Comparison of ENCODE assay signal across 20 cellular contexts in genomic region chr10:79449181-79450146, GRCh38. TPM values are rescaled to one million over a fixed set of nuclear protein-coding genes. Genes with fewer than 3 reads are reported as not detected.
DNase-seq lines count a peak whose midpoint lies in the region; ATAC-seq, FAIRE-seq and TF ChIP-seq lines count a peak whose summit lies in the region.
"Had no signal": no experiment of that assay in that cellular context is flagged by ENCODE, and none has a peak within 500 bp of the region (broad histone marks: within the 10 kb centered on the region; RNA-seq: fewer than 3 reads in every experiment).

No MANE protein-coding gene starts in this region.

- H3K36me3 ChIP-seq in GM23338 (ENCODE audit: insufficient read depth) (no peaks in the 10 kb centered on the region), kidney (ENCODE audit: control insufficient read depth in 1 of 2, insufficient read depth in 2 of 2, low read length in 2 of 2) (no peaks in the 10 kb centered on the region)
- H3K36me3 ChIP-seq: SJCRH30, suprapubic skin had no signal

- no peaks in the 10 kb centered on the region for H3K9me2 ChIP-seq in GM23338 (ENCODE audit: insufficient read depth)

- H3K36me3 Mint-ChIP-seq in GM23338 (ENCODE audit: low read depth): no peaks in the 10 kb centered on the region
- H3K36me3 Mint-ChIP-seq in CD14-positive monocyte: no peaks in the 10 kb centered on the region
- H3K36me3 Mint-ChIP-seq in HFFc6 (ENCODE audit: low read depth): no peaks in the 10 kb centered on the region
- H3K36me3 Mint-ChIP-seq: activated naive CD8-positive, alpha-beta T cell; naive B cell had no signal

- no peaks in the 10 kb centered on the region for H3F3A ChIP-seq in GM23338 (replicated peaks; ENCODE audit: low read depth)

- H3K79me2 ChIP-seq in GM23338 (replicated peaks; ENCODE audit: insufficient read depth): no peaks in the 10 kb centered on the region

- no peak for FAIRE-seq in kidney (lab: Jason Lieb, UNC)
- FAIRE-seq: bronchial epithelial cell, HTR-8/SVneo had no signal

- H3K4me3 Mint-ChIP-seq in GM23338: no peak overlapping the region
- H3K4me3 Mint-ChIP-seq in CD14-positive monocyte: no peak overlapping the region
- no peak overlapping the region for H3K4me3 Mint-ChIP-seq in HFFc6
- H3K4me3 Mint-ChIP-seq: activated CD4-positive, alpha-beta T cell treated with anti-CD3 and anti-CD28 coated beads, Interleukin-2, amount 10 ng/mL, durations not matched to agents 7 days and 5 days; activated naive CD8-positive, alpha-beta T cell; activated T-cell treated with anti-CD3 and anti-CD28 coated beads, Interleukin-2, amount 50 U/mL, for 4 hours had no signal

- intact Hi-C loops in kidney (cut with DNase I) (no loop called here), sciatic nerve (cut with DNase I) (no loop called here), CD14-positive monocyte (cut with micrococcal nuclease) (loop anchor here (10.0 kb wide), 2 partner anchors 165 to 205 kb away; no protein-coding TSS in a partner anchor)

- no peak overlapping the region for H2AFZ ChIP-seq in GM23338
- H2AFZ ChIP-seq: GM23248 had no signal

- peak; percentile 44 for DNase-seq in GM23338 (ENCODE audit: low spot score)
- peak; percentile 8 to 49 for DNase-seq in NCI-H526 (lab: John Stamatoyannopoulos, UW)
- peak; percentile 22 for DNase-seq in kidney
- DNase-seq in sciatic nerve (ENCODE audit: low spot score): peak; percentile 42
- no peak for DNase-seq in CD14-positive monocyte (ENCODE audit: low spot score)
- no peak for DNase-seq in HFFc6
- DNase-seq in Ammon's horn (ENCODE audit: low spot score): no peak
- DNase-seq: activated CD4-positive, alpha-beta T cell treated with anti-CD3 and anti-CD28 coated beads, Interleukin-2, amount 10 ng/mL, durations not matched to agents 7 days and 5 days; activated T-cell treated with anti-CD3 and anti-CD28 coated beads, Interleukin-2, amount 50 U/mL, for 4 hours; effector CD4-positive, alpha-beta T cell; GM23248; hippocampal formation; left colon; naive B cell; NCI-H2107 had no signal

- peaks cover 3% of the 10 kb centered on the region; the same call in 1 of the 3 replicates for H3K9me3 Mint-ChIP-seq in GM23338
- no peaks in the 10 kb centered on the region for H3K9me3 Mint-ChIP-seq in CD14-positive monocyte
- no peaks in the 10 kb centered on the region for H3K9me3 Mint-ChIP-seq in HFFc6
- H3K9me3 Mint-ChIP-seq: activated CD4-positive, alpha-beta T cell treated with anti-CD3 and anti-CD28 coated beads, Interleukin-2, amount 10 ng/mL, durations not matched to agents 7 days and 5 days; activated T-cell treated with anti-CD3 and anti-CD28 coated beads, Interleukin-2, amount 50 U/mL, for 4 hours; naive B cell had no signal

- no peaks in the 10 kb centered on the region for H4K20me1 ChIP-seq in GM23338 (replicated peaks; ENCODE audit: insufficient read depth)

- H3K9me3 ChIP-seq in kidney (ENCODE audit: control insufficient read depth in 1 of 2, low read length in 2 of 2): no peaks in the 10 kb centered on the region
- H3K9me3 ChIP-seq: SJCRH30, suprapubic skin had no signal

- H3K4me3 ChIP-seq in GM23338 (no peak overlapping the region), kidney (ENCODE audit: low read length in 2 of 2) (no peak overlapping the region)
- H3K4me3 ChIP-seq: GM23248, SJCRH30, suprapubic skin had no signal

- TF ChIP-seq CTCF in GM23338 (conservative IDR thresholded peaks at IDR 0.05; ENCODE audit: low read depth in 2 of 2) (no peak), kidney (IDR thresholded peaks at IDR 0.05; ENCODE audit: borderline replicate concordance, extremely low read depth, insufficient read depth) (no peak), CD14-positive monocyte (IDR thresholded peaks at IDR 0.05) (no peak), HFFc6 (IDR thresholded peaks at IDR 0.05) (no peak)

- peaks cover 24% of the 10 kb centered on the region for H3K4me1 Mint-ChIP-seq in GM23338
- H3K4me1 Mint-ChIP-seq in CD14-positive monocyte: peaks cover 11% of the 10 kb centered on the region
- peaks cover 57% of the 10 kb centered on the region for H3K4me1 Mint-ChIP-seq in HFFc6 (ENCODE audit: low read depth)

- no peak overlapping the region; the same call in 1 of the 2 replicates for H3K4me2 ChIP-seq in GM23338

- peaks cover 31% of the 10 kb centered on the region for H3K27me3 Mint-ChIP-seq in GM23338 (ENCODE audit: insufficient read depth, low read depth, poor library complexity)
- H3K27me3 Mint-ChIP-seq in CD14-positive monocyte (ENCODE audit: low read depth in 3 of 3): peaks cover 22 to 33% (median 28%) of the 10 kb centered on the region in 3 donors
- H3K27me3 Mint-ChIP-seq in HFFc6 (ENCODE audit: insufficient read depth): no peaks in the 10 kb centered on the region; the same call in none of the 2 replicates
- H3K27me3 Mint-ChIP-seq: activated naive CD8-positive, alpha-beta T cell had no signal

- ATAC-seq in GM23338 (no peak), sciatic nerve (no peak)
- ATAC-seq: activated T-cell treated with anti-CD3 and anti-CD28 coated beads, Interleukin-2, amount 50 U/mL, for 4 hours; left colon had no signal

- H3K27ac ChIP-seq in GM23338 (ENCODE audit: low read depth): no peak overlapping the region
- H3K27ac ChIP-seq in kidney (ENCODE audit: low read depth in 2 of 2, low read length in 2 of 2): no peak overlapping the region
- H3K27ac ChIP-seq: GM23248, SJCRH30, suprapubic skin had no signal

- H3K27ac Mint-ChIP-seq in GM23338: peak overlapping the region; percentile 41
- H3K27ac Mint-ChIP-seq in CD14-positive monocyte: peak overlapping the region in 2 of 7 donors; percentile 53 to 63
- no peak overlapping the region for H3K27ac Mint-ChIP-seq in HFFc6
- H3K27ac Mint-ChIP-seq: activated CD4-positive, alpha-beta T cell treated with anti-CD3 and anti-CD28 coated beads, Interleukin-2, amount 10 ng/mL, durations not matched to agents 7 days and 5 days; activated naive CD8-positive, alpha-beta T cell had no signal

- H3K9ac ChIP-seq in kidney (ENCODE audit: low read length in 2 of 2): no peak overlapping the region
- H3K9ac ChIP-seq: GM23248 had no signal

- H3K4me1 ChIP-seq in GM23338 (ENCODE audit: insufficient read depth) (peaks cover 12% of the 10 kb centered on the region), kidney (ENCODE audit: control insufficient read depth in 1 of 2, insufficient read depth in 1 of 2, low read depth in 1 of 2, low read length in 2 of 2) (peaks cover 0 to 8% of the 10 kb centered on the region in 2 donors)

- H3K27me3 ChIP-seq in GM23338 (ENCODE audit: insufficient read depth): peaks cover 21% of the 10 kb centered on the region
- H3K27me3 ChIP-seq: SJCRH30, suprapubic skin had no signal

TF ChIP-seq in GM23338, 12 proteins besides CTCF, POLR2A, EP300 and RAD21 (continues in another document):
- TF ChIP-seq POLR2AphosphoS5 (IDR thresholded peaks at IDR 0.05; ENCODE audit: low read depth): no peak
- TF ChIP-seq ETS1 (IDR thresholded peaks at IDR 0.05): no peak
- no peak for TF ChIP-seq JUNB (IDR thresholded peaks at IDR 0.05; ENCODE audit: unreplicated experiment)

RNA-seq across cellular contexts. Expression of gene ZCCHC24, which starts 4.0 kb away (rescaled TPM):
- 7.2 and 10.1 TPM in 2 replicates for total RNA-seq in GM23338 (2014; rRNA removed; shearing (Covaris generic))
- polyA plus RNA-seq in GM23338 (2016; fragmentation: Nextera tagmentation; extraction: Ambion mirVana) (2.0 and 2.9 TPM in 2 replicates), kidney (ENCODE audit: insufficient read depth, low read depth, low replicate concordance) (8.4 TPM), CD14-positive monocyte (1 to 10 TPM; 4.0 to 5.0 TPM)
- total RNA-seq in kidney (21.3 TPM), sciatic nerve (150 TPM)
- total RNA-seq in HFFc6 (2021; fragmentation: NEBNext Ultra II Directional; extraction: Animal tissue kit (Norgen Biotek cat#: 25700)): 10 to 100 TPM; 33.2 to 40.3 (median 37.5) TPM

Comparison
In these comparisons a context has a peak if more than half of its experiments do, and no peak if none do; other contexts are left out.
1. DNase-seq: peak in GM23338 (single experiment), NCI-H526 (2 of 2), kidney (single experiment) and sciatic nerve (single experiment); none in CD14-positive monocyte (single experiment), HFFc6 (single experiment) and Ammon's horn (single experiment).
2. intact Hi-C loops: an anchor here in CD14-positive monocyte (10.0 kb wide); none called in kidney and sciatic nerve.